ENCODE assay signal across 27 cellular contexts in genomic region chr3:70933105-70933810, GRCh38.
DNase-seq lines count a peak whose midpoint lies in the region; ATAC-seq and TF ChIP-seq lines count a peak whose summit lies in the region.
"Had no signal": no experiment of that assay in that cellular context is flagged by ENCODE, and none has a peak within 500 bp of the region (broad histone marks: within the 10 kb centered on the region; RNA-seq: fewer than 3 reads in every experiment).

No MANE protein-coding gene starts in this region.

- no peaks in the 10 kb centered on the region for H3K79me2 ChIP-seq in SK-N-SH (ENCODE audit: insufficient read depth)

- no peaks in the 10 kb centered on the region for H3K9me2 ChIP-seq in SK-N-SH

- TF ChIP-seq CTCF in SK-N-SH (IDR thresholded peaks at IDR 0.05), result no peak

- no peak for ATAC-seq in SK-N-SH treated with all-trans-retinoic acid at 6 μM for 48 hours
- no peak for ATAC-seq in HG02759 (IDR thresholded peaks at IDR 0.05; ENCODE audit: unreplicated experiment)
- ATAC-seq: lower lobe of right lung; mucosa of descending colon; natural killer cell; stimulated activated naive B cell treated with anti-CD40 and anti-IgM and Interleukin-4, amounts not matched to agents 10 μg/mL and 1 μg/mL and 100 μg/mL, for 72 hours; T-helper 17 cell had no signal

- no peak overlapping the region for H3K4me2 ChIP-seq in SK-N-SH

- no peaks in the 10 kb centered on the region for H3F3A ChIP-seq in SK-N-SH (replicated peaks; ENCODE audit: insufficient read depth)

- DNase-seq in SK-N-SH (no peak), RKO (ENCODE audit: low spot score) (peak; percentile 39), epithelial cell of prostate (ENCODE audit: low read depth, low spot score) (no peak), NCI-H345 treated with DMSO at 0.1 percent for 48 hours (lab: John Stamatoyannopoulos, UW; ENCODE audit: unreplicated experiment) (no peak), putamen (ENCODE audit: low spot score) (no peak)
- DNase-seq in activated CD4-positive, alpha-beta T cell treated with anti-CD3 and anti-CD28 coated beads for 4 hours, result no peak
- DNase-seq: activated CD4-positive, alpha-beta memory T cell treated with anti-CD3 and anti-CD28 coated beads for 36 hours; activated CD4-positive, CD25-positive, alpha-beta regulatory T cell treated with anti-CD3 and anti-CD28 coated beads, Interleukin-2, amount 50 U/mL, for 72 hours; activated naive CD4-positive, alpha-beta T cell treated with Interleukin-2 at 50 U/mL for 16 hours; AML-193; CD4-positive, alpha-beta T cell; H7; hippocampal formation; KBM-7; lower lobe of right lung; mucosa of descending colon; natural killer cell; NCI-H2029; NCI-H345; NCI-H82; stimulated activated naive B cell treated with anti-CD40 and anti-IgM and Interleukin-4, amounts not matched to agents 10 μg/mL and 1 μg/mL and 100 μg/mL, for 72 hours; substantia nigra; T-helper 17 cell had no signal

- no peaks in the 10 kb centered on the region for H3K9me3 ChIP-seq in SK-N-SH
- H3K9me3 ChIP-seq: lower lobe of right lung, mucosa of descending colon had no signal

- H2AFZ ChIP-seq in SK-N-SH (ENCODE audit: low read depth), result peak overlapping the region; percentile 67; the same call in 1 of the 2 replicates

- H3K27ac ChIP-seq in SK-N-SH (ENCODE audit: low read depth in 2 of 2, low read length in 1 of 2) (no peak overlapping the region), epithelial cell of prostate (peak overlapping the region; percentile 30)
- H3K27ac ChIP-seq: lower lobe of right lung, RWPE1, skin epidermis had no signal

- H3K36me3 ChIP-seq in SK-N-SH (replicated peaks in 1 of 2; ENCODE audit: control insufficient read depth in 1 of 2, insufficient read depth in 2 of 2, low read length in 1 of 2), result no peaks in the 10 kb centered on the region
- H3K36me3 ChIP-seq: lower lobe of right lung had no signal

- POLR2A ChIA-PET in SK-N-SH (lab: Yijun Ruan, JAX), result no interaction called here

- TF ChIP-seq EP300 in SK-N-SH (IDR thresholded peaks at IDR 0.05; ENCODE audit: borderline replicate concordance in 1 of 2, low read depth in 1 of 2, low read length in 1 of 2), result no peak

- no peaks in the 10 kb centered on the region for H3K4me1 ChIP-seq in SK-N-SH (ENCODE audit: control insufficient read depth in 1 of 2, insufficient read depth in 2 of 2, low read depth in 1 of 2, low read length in 1 of 2)
- H3K4me1 ChIP-seq: lower lobe of right lung had no signal

- TF ChIP-seq RAD21 in SK-N-SH (IDR thresholded peaks at IDR 0.05; ENCODE audit: low read length), result no peak

- 83% methylated on average over 7 of the region's 7 CpGs for WGBS in SK-N-SH (ENCODE audit: low lambda C conversion rate)

- H3K27me3 ChIP-seq in SK-N-SH (ENCODE audit: insufficient read depth), result no peaks in the 10 kb centered on the region

- CTCF ChIA-PET in SK-N-SH (lab: Yijun Ruan, JAX), result no interaction called here

- no peak overlapping the region for H3K9ac ChIP-seq in SK-N-SH

- no peak overlapping the region for H3K4me3 ChIP-seq in SK-N-SH (ENCODE audit: low read depth in 2 of 2, low read length in 1 of 2)
- H3K4me3 ChIP-seq: lower lobe of right lung, mucosa of descending colon, skin epidermis had no signal

- no peaks in the 10 kb centered on the region for H4K20me1 ChIP-seq in SK-N-SH (ENCODE audit: insufficient read depth)

TF ChIP-seq in SK-N-SH, 30 proteins besides CTCF, POLR2A, EP300 and RAD21:
- TF ChIP-seq GATA2 (CRISPR knock-in tag; IDR thresholded peaks at IDR 0.05) (no peak), POLR2AphosphoS5 (IDR thresholded peaks at IDR 0.05; ENCODE audit: low read depth, low read length) (no peak), GABPA (IDR thresholded peaks at IDR 0.05; ENCODE audit: low read depth) (no peak), NRF1 (IDR thresholded peaks at IDR 0.05; ENCODE audit: low read depth, low read length) (no peak)

TF ChIP-seq in SK-N-SH treated with all-trans-retinoic acid at 6 μM for 48 hours, 23 proteins besides CTCF, POLR2A, EP300 and RAD21:
- TF ChIP-seq ISL1 (CRISPR knock-in tag; IDR thresholded peaks at IDR 0.05) (no peak), POU6F1 (CRISPR knock-in tag; IDR thresholded peaks at IDR 0.05; ENCODE audit: borderline replicate concordance, low read depth) (no peak), ZFP3 (CRISPR knock-in tag; IDR thresholded peaks at IDR 0.05) (no peak), ZC3H10 (CRISPR knock-in tag; IDR thresholded peaks at IDR 0.05) (no peak), TCF4 (CRISPR knock-in tag; IDR thresholded peaks at IDR 0.05; ENCODE audit: borderline replicate concordance) (no peak), ZFP30 (CRISPR knock-in tag; IDR thresholded peaks at IDR 0.05) (no peak), RARB (CRISPR knock-in tag; IDR thresholded peaks at IDR 0.05) (no peak), TOX (CRISPR knock-in tag; IDR thresholded peaks at IDR 0.05; ENCODE audit: borderline replicate concordance) (no peak), PPARA (CRISPR knock-in tag; IDR thresholded peaks at IDR 0.05; ENCODE audit: borderline replicate concordance) (no peak)
